8 cellular contexts compared by ENCODE assay signal in the genomic region with DNA sequence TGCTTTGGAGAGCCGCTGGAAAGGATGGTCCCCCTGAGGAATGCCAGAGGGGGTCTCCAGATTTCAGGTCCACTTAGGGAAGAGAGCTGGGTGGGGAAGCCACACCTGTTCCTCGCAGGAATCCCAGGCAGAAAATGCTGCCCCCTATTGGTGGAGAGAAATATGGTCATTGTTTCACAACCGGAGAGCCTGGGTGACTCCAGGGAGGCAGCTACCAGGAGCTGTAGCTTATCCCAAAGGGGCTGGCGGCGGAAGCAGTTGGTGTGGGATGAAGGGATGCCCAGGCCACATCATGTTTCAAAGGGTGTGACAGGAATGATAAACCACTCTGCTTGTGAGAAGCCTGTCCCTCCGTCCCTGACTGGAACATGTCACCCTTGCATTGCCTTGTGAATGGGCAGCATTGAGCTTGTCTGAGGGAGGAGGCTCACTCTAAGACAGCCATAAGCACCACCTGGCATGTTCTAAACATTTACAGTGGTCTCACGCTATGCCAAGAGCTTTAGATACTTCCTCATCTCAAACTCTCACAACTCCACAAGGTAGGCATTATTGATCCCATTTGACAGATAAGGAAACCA. TPM values are rescaled to one million over a fixed set of nuclear protein-coding genes. Genes with fewer than 3 reads are reported as not detected.
DNase-seq lines count a peak whose midpoint lies in the region; ATAC-seq and TF ChIP-seq lines count a peak whose summit lies in the region.

No MANE protein-coding gene starts in this region.

- no peak for DNase-seq in BE2C
- DNase-seq in activated CD4-positive, alpha-beta T cell treated with anti-CD3 and anti-CD28 coated beads, Interleukin-2, amount 50 U/mL, for 1 hour: peak; percentile 5
- DNase-seq in kidney epithelial cell (ENCODE audit: low read depth): no peak
- DNase-seq in GM03348 (ENCODE audit: low spot score): no peak

- no peak for ATAC-seq in HG02571 (IDR thresholded peaks at IDR 0.05; ENCODE audit: unreplicated experiment)
- no peak for ATAC-seq in GM18517 (IDR thresholded peaks at IDR 0.05; ENCODE audit: unreplicated experiment)
- no peak for ATAC-seq in HG02759 (IDR thresholded peaks at IDR 0.05; ENCODE audit: unreplicated experiment)

- no peak overlapping the region for H3K4me3 ChIP-seq in BE2C (ENCODE audit: low read depth, low read length)
- no peak overlapping the region for H3K4me3 ChIP-seq in GM12875 (ENCODE audit: low read depth, low read length)
- H3K4me3 ChIP-seq in kidney epithelial cell (ENCODE audit: low read depth, low read length): no peak overlapping the region

- H3K4me1 ChIP-seq in BE2C: no peaks in the 10 kb centered on the region

- no peaks in the 10 kb centered on the region for H3K9me3 ChIP-seq in BE2C

- H3K27me3 ChIP-seq in BE2C (no peaks in the 10 kb centered on the region), kidney epithelial cell (ENCODE audit: control insufficient read depth, insufficient read depth, low read length) (no peaks in the 10 kb centered on the region)

- no peaks in the 10 kb centered on the region for H3K36me3 ChIP-seq in BE2C
- H3K36me3 ChIP-seq in kidney epithelial cell (ENCODE audit: control insufficient read depth, insufficient read depth, low read length): no peaks in the 10 kb centered on the region

- peak; percentile 43 for TF ChIP-seq CTCF in BE2C (IDR thresholded peaks at IDR 0.05; ENCODE audit: low read depth, low read length)
- TF ChIP-seq CTCF in GM12875 (IDR thresholded peaks at IDR 0.05; ENCODE audit: borderline replicate concordance, insufficient read depth, low read depth, low read length): peak; percentile 34; the same call in 1 of the 2 replicates
- peak; percentile 38 for TF ChIP-seq CTCF in kidney epithelial cell (IDR thresholded peaks at IDR 0.05; ENCODE audit: insufficient read depth, low read length, poor library complexity, severe bottlenecking)

RNA-seq across cellular contexts. Expression of a gene that starts 34.5 kb away (rescaled TPM):
- polyA plus RNA-seq in BE2C (2012; ENCODE audit: insufficient read depth, insufficient read length, low read depth): 36.3 TPM
- total RNA-seq in kidney epithelial cell: 22.1 and 23.6 TPM in 2 replicates
